In the genomic region with DNA sequence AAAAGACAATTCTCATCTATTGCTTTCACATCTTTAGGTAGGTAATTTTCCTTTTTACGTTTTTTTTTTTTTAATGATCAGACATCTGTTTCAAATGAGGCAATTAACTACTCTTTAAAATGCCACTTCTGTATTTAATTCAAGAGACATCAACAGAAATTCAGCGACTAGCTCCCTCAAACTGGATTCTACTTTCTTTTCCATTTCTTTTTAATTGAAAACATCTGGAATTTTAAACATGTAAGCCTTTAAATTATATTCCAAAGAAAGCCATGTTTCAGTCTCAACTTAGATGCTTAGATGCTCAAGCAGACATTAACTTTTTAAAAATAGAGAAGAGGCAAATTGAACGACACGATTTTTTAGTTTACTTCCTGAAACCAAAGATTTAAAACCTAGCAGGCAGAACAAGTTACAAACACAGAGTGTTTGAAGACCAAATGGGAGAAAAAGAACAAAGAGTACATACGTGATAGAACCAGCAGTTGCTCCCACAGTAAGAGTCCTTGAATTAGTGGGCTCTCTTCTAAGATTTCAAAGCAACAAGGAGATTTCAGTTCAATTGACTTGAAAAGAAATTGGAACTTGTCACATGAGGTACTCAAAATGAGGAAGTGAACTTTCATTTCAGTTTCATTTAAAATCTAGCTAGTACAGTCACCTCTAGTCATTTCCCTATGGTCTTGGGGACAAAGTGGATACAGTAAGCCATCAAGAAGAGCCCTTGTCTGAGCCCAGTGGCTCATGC, we compare ENCODE assay signal across 9 cellular contexts. TPM values are rescaled to one million over a fixed set of nuclear protein-coding genes. Genes with fewer than 3 reads are reported as not detected.
DNase-seq lines count a peak whose midpoint lies in the region; ATAC-seq, FAIRE-seq and TF ChIP-seq lines count a peak whose summit lies in the region.
"Had no signal": no experiment of that assay in that cellular context is flagged by ENCODE, and none has a peak within 500 bp of the region (broad histone marks: within the 10 kb centered on the region; RNA-seq: fewer than 3 reads in every experiment).

TSS of gene CTSS (minus strand) at position 550 of the 748 bp plus-strand sequence. CDS start 1,015 bp downstream, outside the sequence.

- POLR2A ChIA-PET in A549 (lab: Yijun Ruan, JAX) = no interaction called here

- H3K9me3 Mint-ChIP-seq in natural killer cell = no peaks in the 10 kb centered on the region

- DNase-seq in A549 (ENCODE audit: low read depth in 1 of 2, low spot score in 1 of 2) (peak in 1 of 2 experiments; percentile 20), RPMI7951 (ENCODE audit: low read depth) (peak; percentile 43), natural killer cell (no peak), T1000 (lab: John Stamatoyannopoulos, UW) (no peak), retina (no peak)

- WGBS in A549 (ENCODE audit: missing lambda C conversion rate) = 3% methylated on average over 5 of the region's 5 CpGs

- CTCF ChIA-PET in A549 (lab: Yijun Ruan, JAX) = interaction anchor here (0.6 to 2.0 kb wide), 3 partner anchors 23 to 633 kb away, joined by 3 to 8 read pairs (median 3); no protein-coding TSS in a partner anchor

- H3K4me3 Mint-ChIP-seq in natural killer cell = peak within 1 kb of the TSS; percentile 99

- peak within 1 kb of the TSS; percentile 97 to 98 for H3K27ac Mint-ChIP-seq in natural killer cell

- FAIRE-seq in A549 (lab: Jason Lieb, UNC) = peak; percentile 39
- FAIRE-seq: islet of Langerhans had no signal

- H3K36me3 Mint-ChIP-seq in natural killer cell = peaks cover 10% of the 10 kb centered on the region

- no peak for TF ChIP-seq POLR2A in A549 (IDR thresholded peaks at IDR 0.05; ENCODE audit: low read length)

- peak within 1 kb of the TSS; percentile 68 to 74 for H3K9ac ChIP-seq in duodenal mucosa (ENCODE audit: low read depth in 1 of 2, low read length in 2 of 2)

- peak within 1 kb of the TSS; percentile 93 for H3K4me2 ChIP-seq in A549

- peaks cover 0 to 3% of the 10 kb centered on the region in 2 donors for H3K36me3 ChIP-seq in duodenal mucosa (ENCODE audit: control insufficient read depth in 1 of 2, insufficient read depth in 2 of 2, low read length in 2 of 2)

- TF ChIP-seq EP300 in A549 (IDR thresholded peaks at IDR 0.05) = no peak

- peaks cover 38 to 40% of the 10 kb centered on the region in 2 donors for H3K4me1 Mint-ChIP-seq in natural killer cell

- H3K9me3 ChIP-seq in A549 (peaks cover 2% of the 10 kb centered on the region; the same call in 1 of the 3 replicates), duodenal mucosa (ENCODE audit: control insufficient read depth in 1 of 2, low read length in 2 of 2) (no peaks in the 10 kb centered on the region)

- H3K27me3 Mint-ChIP-seq in natural killer cell (ENCODE audit: low read depth in 2 of 2) = peaks cover 0 to 1% of the 10 kb centered on the region in 2 donors

- intact Hi-C loops in natural killer cell (cut with micrococcal nuclease) = loop anchor here (10.0 kb wide), 1 partner anchor 201 kb away; no protein-coding TSS in a partner anchor

- H3K27me3 ChIP-seq in duodenal mucosa (ENCODE audit: control insufficient read depth in 1 of 2, insufficient read depth in 2 of 2, low read length in 2 of 2) = no peaks in the 10 kb centered on the region

- peak within 1 kb of the TSS; percentile 33 for H3K4me3 ChIP-seq in A549
- H3K4me3 ChIP-seq in duodenal mucosa (ENCODE audit: low read depth in 1 of 2, low read length in 2 of 2) = peak within 1 kb of the TSS; percentile 69 to 79

- H3K4me1 ChIP-seq in A549 = peaks cover 20% of the 10 kb centered on the region
- H3K4me1 ChIP-seq in duodenal mucosa (ENCODE audit: control insufficient read depth in 1 of 2, insufficient read depth in 2 of 2, low read length in 2 of 2) = peaks cover 3 to 10% of the 10 kb centered on the region in 2 donors

- ATAC-seq in A549 (peak; percentile 47 to 58; a peak in 3 of 6 replicates), GM18861 (IDR thresholded peaks at IDR 0.05; ENCODE audit: unreplicated experiment) (peak; percentile 82), HG03039 (IDR thresholded peaks at IDR 0.05; ENCODE audit: unreplicated experiment) (peak; percentile 61), natural killer cell (peak; percentile 68 to 79 (median 69))

- H3K27ac ChIP-seq in A549 = peak within 1 kb of the TSS; percentile 71 to 79
- H3K27ac ChIP-seq in duodenal mucosa (ENCODE audit: low read depth, low read length) = peak within 1 kb of the TSS; percentile 44

- no peak for TF ChIP-seq CTCF in A549 (IDR thresholded peaks at IDR 0.05)
- no peak for TF ChIP-seq CTCF in natural killer cell (IDR thresholded peaks at IDR 0.05)

- no peak for TF ChIP-seq RAD21 in A549 (conservative IDR thresholded peaks at IDR 0.05 in 1 of 2, IDR thresholded peaks at IDR 0.05 in 1 of 2)

TF ChIP-seq in A549, 52 proteins besides CTCF, POLR2A, EP300 and RAD21:
- TF ChIP-seq HEYL (CRISPR knock-in tag; IDR thresholded peaks at IDR 0.05) (no peak), HOXA7 (CRISPR knock-in tag; IDR thresholded peaks at IDR 0.05) (no peak), BHLHE40 (IDR thresholded peaks at IDR 0.05; ENCODE audit: low read depth, low read length) (no peak), RARB (CRISPR knock-in tag; IDR thresholded peaks at IDR 0.05) (no peak)

RNA-seq across cellular contexts. Expression of gene CTSS, which starts in this region (rescaled TPM):
- polyA plus RNA-seq in A549 (2011; rRNA removed) = 29.6 and 33.9 TPM in 2 replicates
- polyA plus RNA-seq in A549 (2012; cell fraction: cytosol; rRNA removed) = 3.9 TPM in 2 replicates
- 1.3 and 1.4 TPM in 2 replicates for polyA plus RNA-seq in A549 (2012; cell fraction: nucleus; rRNA removed)
- 9.4 to 11.5 TPM (median 10.7 TPM) in 3 replicates for polyA plus RNA-seq in A549 (2017; fragmentation: RNase III; extraction: RNeasy Plus Mini Kit Qiagen cat#74134 plus additional on column Dnase treatment)
- polyA minus RNA-seq in A549 (2011; rRNA and poly(A)+ RNA removed) = 8.7 and 12.0 TPM in 2 replicates
- total RNA-seq in RPMI7951 (2014; rRNA removed; shearing (Covaris generic)) = 39.2 and 40.1 TPM in 2 replicates
- 100 to 1,000 TPM; 169 to 245 (median 229) TPM for total RNA-seq in natural killer cell
